Comparison of ENCODE assay signal across 8 cellular contexts in the genomic region with DNA sequence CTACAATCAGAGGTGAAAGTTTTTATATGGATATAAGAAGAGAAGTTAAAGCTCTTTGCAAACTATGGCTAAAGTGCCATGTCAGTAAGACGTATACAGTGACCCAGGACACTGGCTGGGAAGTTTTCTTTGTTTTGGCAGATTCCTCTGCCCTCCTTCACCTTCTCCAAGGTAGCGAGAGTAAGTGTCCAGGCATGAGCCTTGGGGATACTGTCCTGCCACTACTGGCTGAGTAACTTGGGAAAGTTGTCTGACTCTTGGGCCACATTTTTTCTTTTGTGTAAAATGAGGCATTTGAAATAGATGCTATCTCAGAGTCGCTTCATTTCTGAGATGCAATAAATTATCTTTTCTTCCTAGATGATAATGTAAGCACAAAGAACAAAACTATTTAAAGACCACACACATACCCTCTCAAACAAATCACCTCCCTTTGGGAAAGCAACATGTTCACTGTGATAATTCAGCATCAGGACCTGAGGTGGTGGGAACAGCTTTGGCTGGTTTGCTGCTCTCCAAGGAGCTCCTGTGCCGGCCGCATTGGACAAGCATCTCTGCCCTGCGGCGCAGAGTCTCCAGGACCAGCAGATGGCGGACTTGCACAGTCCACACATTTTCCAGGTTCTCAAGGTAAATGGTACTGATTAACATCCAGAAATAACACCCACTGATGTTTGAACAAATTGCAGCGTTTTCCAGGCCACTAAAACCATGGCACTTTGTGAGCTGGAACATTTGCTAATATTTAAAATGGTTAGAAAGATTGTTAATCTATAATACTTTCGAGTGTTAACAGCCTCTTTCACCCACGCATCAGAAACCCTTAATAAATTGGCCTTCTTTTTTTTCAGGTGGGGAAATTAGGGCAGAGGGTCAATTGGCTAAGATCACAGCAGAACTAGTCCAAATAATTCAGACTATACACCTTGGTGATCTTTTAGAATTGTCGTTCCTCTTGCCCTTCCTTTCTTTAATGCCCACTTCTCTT.
DNase-seq lines count a peak whose midpoint lies in the region; ATAC-seq and TF ChIP-seq lines count a peak whose summit lies in the region.

No MANE protein-coding gene starts in this region.

- no peaks in the 10 kb centered on the region for H3K4me1 ChIP-seq in cardiac muscle cell (ENCODE audit: low read depth)

- no peak overlapping the region for H3K27ac Mint-ChIP-seq in activated T-helper 17 cell treated with anti-CD3 and anti-CD28 coated beads, Interleukin-2, amount 50 U/mL, for 72 hours

- H3K4me1 Mint-ChIP-seq in activated T-helper 17 cell treated with anti-CD3 and anti-CD28 coated beads, Interleukin-2, amount 50 U/mL, for 72 hours = no peaks in the 10 kb centered on the region

- no peaks in the 10 kb centered on the region for H3K36me3 ChIP-seq in cardiac muscle cell

- peaks cover 24% of the 10 kb centered on the region for H3K27me3 Mint-ChIP-seq in activated T-helper 17 cell treated with anti-CD3 and anti-CD28 coated beads, Interleukin-2, amount 50 U/mL, for 72 hours

- H3K27ac ChIP-seq in cardiac muscle cell = no peak overlapping the region

- no peak overlapping the region for H3K4me3 Mint-ChIP-seq in activated T-helper 17 cell treated with anti-CD3 and anti-CD28 coated beads, Interleukin-2, amount 50 U/mL, for 72 hours

- no peak overlapping the region for H3K4me3 ChIP-seq in cardiac muscle cell

- no peaks in the 10 kb centered on the region for H3K36me3 Mint-ChIP-seq in activated T-helper 17 cell treated with anti-CD3 and anti-CD28 coated beads, Interleukin-2, amount 50 U/mL, for 72 hours (ENCODE audit: low read depth)

- no peaks in the 10 kb centered on the region for H3K9me3 Mint-ChIP-seq in activated T-helper 17 cell treated with anti-CD3 and anti-CD28 coated beads, Interleukin-2, amount 50 U/mL, for 72 hours

- peak; percentile 88 for TF ChIP-seq CTCF in cardiac muscle cell (IDR thresholded peaks at IDR 0.05; ENCODE audit: low read depth, low read length)

- DNase-seq in AG08396 (ENCODE audit: low spot score) (peak; percentile 71), NCI-H446 treated with DMSO at 0.1 percent for 48 hours (lab: John Stamatoyannopoulos, UW) (peak; percentile 63), cardiac muscle cell (ENCODE audit: low read depth in 1 of 2, low spot score in 1 of 2) (peak; percentile 71 to 77), retina (peak; percentile 84)

- ATAC-seq in GM18867 (IDR thresholded peaks at IDR 0.05; ENCODE audit: unreplicated experiment) = peak; percentile 57
- ATAC-seq in HG03378 (IDR thresholded peaks at IDR 0.05; ENCODE audit: unreplicated experiment) = peak; percentile 58
- ATAC-seq in activated T-helper 17 cell treated with anti-CD3 and anti-CD28 coated beads, Interleukin-2, amount 50 U/mL, for 72 hours (replicated peaks) = peak; percentile 55
- no peak for ATAC-seq in HG03196 (IDR thresholded peaks at IDR 0.05; ENCODE audit: unreplicated experiment)

- no peaks in the 10 kb centered on the region for H3K9me3 ChIP-seq in cardiac muscle cell (ENCODE audit: low read depth)

- H3K27me3 ChIP-seq in cardiac muscle cell = peaks cover 5% of the 10 kb centered on the region
